ENCODE assay signal across 23 cellular contexts in genomic region chr2:24870440-24870839, GRCh38.
"Had no signal": no experiment of that assay in that cellular context is flagged by ENCODE, and none has a peak within 500 bp of the region (broad histone marks: within the 10 kb centered on the region; RNA-seq: fewer than 3 reads in every experiment).

No MANE protein-coding gene starts in this region.

- ATAC-seq: T-cell had no signal

- H3K27ac Mint-ChIP-seq: activated B cell treated with CpG ODN at 0.5 μM for 24 hours; activated CD4-positive, alpha-beta memory T cell treated with anti-CD3 and anti-CD28 coated beads, Interleukin-2, amount 10 ng/mL, durations not matched to agents 7 days and 5 days; activated naive CD8-positive, alpha-beta T cell treated with anti-CD3 and anti-CD28 coated beads, Interleukin-2, amount 10 ng/mL, durations not matched to agents 7 days and 5 days; T-cell had no signal

- H3K36me3 ChIP-seq: adrenal gland had no signal

- H3K4me3 Mint-ChIP-seq: activated B cell treated with CpG ODN at 0.5 μM for 24 hours; activated CD4-positive, alpha-beta memory T cell treated with anti-CD3 and anti-CD28 coated beads, Interleukin-2, amount 10 ng/mL, durations not matched to agents 7 days and 5 days; activated naive CD8-positive, alpha-beta T cell treated with anti-CD3 and anti-CD28 coated beads, Interleukin-2, amount 10 ng/mL, durations not matched to agents 7 days and 5 days; T-cell had no signal

- H3K4me3 ChIP-seq: adrenal gland, SK-N-MC had no signal

- DNase-seq: activated B cell treated with CpG ODN at 0.5 μM for 24 hours; activated CD4-positive, alpha-beta memory T cell treated with anti-CD3 and anti-CD28 coated beads, Interleukin-2, amount 10 ng/mL, durations not matched to agents 7 days and 5 days; activated CD4-positive, alpha-beta T cell treated with anti-CD3 and anti-CD28 coated beads for 1 hour; activated CD4-positive, alpha-beta T cell treated with anti-CD3 and anti-CD28 coated beads, Interleukin-2, amount 50 U/mL, for 1 hour; activated CD8-positive, alpha-beta memory T cell treated with anti-CD3 and anti-CD28 coated beads, Interleukin-2, amount 50 U/mL, for 4 hours; activated naive CD4-positive, alpha-beta T cell treated with anti-CD3 and anti-CD28 coated beads, Interleukin-2, amount 50 U/mL, for 16 hours; activated naive CD8-positive, alpha-beta T cell treated with anti-CD3 and anti-CD28 coated beads, Interleukin-2, amount 10 ng/mL, durations not matched to agents 7 days and 5 days; adrenal gland; anterior cingulate cortex; central memory CD4-positive, alpha-beta T cell; Kasumi-1; NCI-H1048; NCI-H2029; NCI-H2107; NCI-H2171 treated with DMSO at 0.1 percent for 48 hours; NCI-H226; NCI-H526; NCI-H82; SIG-M5; T-cell; T-helper 2 cell; T1000 had no signal

- H3K4me1 ChIP-seq: adrenal gland had no signal

- H3K27me3 Mint-ChIP-seq: activated B cell treated with CpG ODN at 0.5 μM for 24 hours; activated CD4-positive, alpha-beta memory T cell treated with anti-CD3 and anti-CD28 coated beads, Interleukin-2, amount 10 ng/mL, durations not matched to agents 7 days and 5 days; activated naive CD8-positive, alpha-beta T cell treated with anti-CD3 and anti-CD28 coated beads, Interleukin-2, amount 10 ng/mL, durations not matched to agents 7 days and 5 days; T-cell had no signal

- H3K9me3 ChIP-seq: adrenal gland had no signal

- H3K9me3 Mint-ChIP-seq: activated B cell treated with CpG ODN at 0.5 μM for 24 hours; activated CD4-positive, alpha-beta memory T cell treated with anti-CD3 and anti-CD28 coated beads, Interleukin-2, amount 10 ng/mL, durations not matched to agents 7 days and 5 days; activated naive CD8-positive, alpha-beta T cell treated with anti-CD3 and anti-CD28 coated beads, Interleukin-2, amount 10 ng/mL, durations not matched to agents 7 days and 5 days had no signal

- H3K27me3 ChIP-seq: adrenal gland had no signal

- H3K4me1 Mint-ChIP-seq: activated B cell treated with CpG ODN at 0.5 μM for 24 hours; activated naive CD8-positive, alpha-beta T cell treated with anti-CD3 and anti-CD28 coated beads, Interleukin-2, amount 10 ng/mL, durations not matched to agents 7 days and 5 days; T-cell had no signal
